In genomic region chr11:69160296-69161116, GRCh38 we compare ENCODE assay signal across 26 cellular contexts. TPM values are rescaled to one million over a fixed set of nuclear protein-coding genes. Genes with fewer than 3 reads are reported as not detected.
DNase-seq lines count a peak whose midpoint lies in the region; ATAC-seq, FAIRE-seq and TF ChIP-seq lines count a peak whose summit lies in the region.
"Had no signal": no experiment of that assay in that cellular context is flagged by ENCODE, and none has a peak within 500 bp of the region (broad histone marks: within the 10 kb centered on the region; RNA-seq: fewer than 3 reads in every experiment).

No MANE protein-coding gene starts in this region.

- H3K9ac ChIP-seq in astrocyte (ENCODE audit: low read length), result no peak overlapping the region
- H3K9ac ChIP-seq in neural progenitor cell, result no peak overlapping the region
- H3K9ac ChIP-seq in colonic mucosa (ENCODE audit: low read depth in 2 of 2, low read length in 2 of 2), result no peak overlapping the region

- intact Hi-C loops in left ventricle myocardium inferior (cut with micrococcal nuclease), result no loop called here
- intact Hi-C loops in Right ventricle myocardium inferior (cut with DNase I), result no loop called here
- intact Hi-C loops in colonic mucosa (cut with DNase I), result no loop called here

- H3K4me3 ChIP-seq in left ventricle myocardium inferior (no peak overlapping the region), astrocyte (ENCODE audit: insufficient read depth, low read depth, low read length) (no peak overlapping the region), neural progenitor cell (no peak overlapping the region), colonic mucosa (no peak overlapping the region)
- H3K4me3 ChIP-seq: GM23338 had no signal

- no peak overlapping the region for H3K27ac Mint-ChIP-seq in astrocyte (ENCODE audit: unreplicated experiment)
- no peak overlapping the region for H3K27ac Mint-ChIP-seq in neural progenitor cell
- H3K27ac Mint-ChIP-seq in stimulated activated effector memory CD8-positive, alpha-beta T cell treated with anti-CD3 and anti-CD28 coated beads, Interleukin-12 subunit alpha, Interleukin-12 subunit beta, amount 100 ng/mL, for 72 hours, result no peak overlapping the region
- H3K27ac Mint-ChIP-seq: CD8-positive, alpha-beta memory T cell; GM23338 had no signal

- TF ChIP-seq CTCF in left ventricle myocardium inferior (IDR thresholded peaks at IDR 0.05; ENCODE audit: borderline replicate concordance) (no peak), astrocyte (IDR thresholded peaks at IDR 0.05; ENCODE audit: insufficient read depth, low read depth, low read length) (no peak), neural progenitor cell (IDR thresholded peaks at IDR 0.05) (no peak), colonic mucosa (IDR thresholded peaks at IDR 0.05) (no peak)

- H3K9me3 ChIP-seq in left ventricle myocardium inferior (replicated peaks), result peaks cover 15% of the 10 kb centered on the region
- H3K9me3 ChIP-seq in astrocyte (ENCODE audit: insufficient read depth, low read depth, low read length), result no peaks in the 10 kb centered on the region
- H3K9me3 ChIP-seq in neural progenitor cell (ENCODE audit: low read depth), result no peaks in the 10 kb centered on the region
- no peaks in the 10 kb centered on the region for H3K9me3 ChIP-seq in colonic mucosa
- H3K9me3 ChIP-seq: BE2C had no signal

- H3K4me1 ChIP-seq in left ventricle myocardium inferior (peaks cover 50% of the 10 kb centered on the region), astrocyte (ENCODE audit: insufficient read depth, low read length) (peaks cover 15% of the 10 kb centered on the region), neural progenitor cell (peaks cover 20% of the 10 kb centered on the region), colonic mucosa (no peaks in the 10 kb centered on the region)

- peaks cover 14% of the 10 kb centered on the region for H3K9me3 Mint-ChIP-seq in astrocyte (ENCODE audit: unreplicated experiment)
- peaks cover 11% of the 10 kb centered on the region for H3K9me3 Mint-ChIP-seq in neural progenitor cell
- peaks cover 8% of the 10 kb centered on the region for H3K9me3 Mint-ChIP-seq in stimulated activated effector memory CD8-positive, alpha-beta T cell treated with anti-CD3 and anti-CD28 coated beads, Interleukin-12 subunit alpha, Interleukin-12 subunit beta, amount 100 ng/mL, for 72 hours

- H2AFZ ChIP-seq in astrocyte (ENCODE audit: low read depth, low read length) (peak overlapping the region; percentile 20), neural progenitor cell (replicated peaks) (no peak overlapping the region)
- H2AFZ ChIP-seq: GM23338 had no signal

- H3K4me1 Mint-ChIP-seq in astrocyte (ENCODE audit: low read depth, unreplicated experiment) (no peaks in the 10 kb centered on the region), neural progenitor cell (peaks cover 15% of the 10 kb centered on the region)
- H3K4me1 Mint-ChIP-seq in stimulated activated effector memory CD8-positive, alpha-beta T cell treated with anti-CD3 and anti-CD28 coated beads, Interleukin-12 subunit alpha, Interleukin-12 subunit beta, amount 100 ng/mL, for 72 hours, result peaks cover 5% of the 10 kb centered on the region
- H3K4me1 Mint-ChIP-seq: CD8-positive, alpha-beta memory T cell; GM23338 had no signal

- H3K79me2 ChIP-seq in astrocyte (ENCODE audit: insufficient read depth, low read length), result no peaks in the 10 kb centered on the region
- no peaks in the 10 kb centered on the region for H3K79me2 ChIP-seq in neural progenitor cell (ENCODE audit: low read depth)

- H4K20me1 ChIP-seq in astrocyte (ENCODE audit: insufficient read depth, low read length) (no peaks in the 10 kb centered on the region), neural progenitor cell (ENCODE audit: low read depth) (no peaks in the 10 kb centered on the region)

- H3K36me3 Mint-ChIP-seq in astrocyte (ENCODE audit: low read depth, unreplicated experiment) (peaks cover 3% of the 10 kb centered on the region), neural progenitor cell (peaks cover 4% of the 10 kb centered on the region)
- H3K36me3 Mint-ChIP-seq in stimulated activated effector memory CD8-positive, alpha-beta T cell treated with anti-CD3 and anti-CD28 coated beads, Interleukin-12 subunit alpha, Interleukin-12 subunit beta, amount 100 ng/mL, for 72 hours, result no peaks in the 10 kb centered on the region
- H3K36me3 Mint-ChIP-seq: CD8-positive, alpha-beta memory T cell had no signal

- H3K27me3 ChIP-seq in left ventricle myocardium inferior (ENCODE audit: low read depth), result no peaks in the 10 kb centered on the region
- no peaks in the 10 kb centered on the region for H3K27me3 ChIP-seq in astrocyte (ENCODE audit: insufficient read depth, low read length)
- H3K27me3 ChIP-seq in neural progenitor cell, result no peaks in the 10 kb centered on the region
- H3K27me3 ChIP-seq in colonic mucosa, result peaks cover 3% of the 10 kb centered on the region
- H3K27me3 ChIP-seq: BE2C had no signal

- no peak overlapping the region for H3K4me3 Mint-ChIP-seq in astrocyte (ENCODE audit: unreplicated experiment)
- peak overlapping the region; percentile 48 for H3K4me3 Mint-ChIP-seq in neural progenitor cell
- H3K4me3 Mint-ChIP-seq in stimulated activated effector memory CD8-positive, alpha-beta T cell treated with anti-CD3 and anti-CD28 coated beads, Interleukin-12 subunit alpha, Interleukin-12 subunit beta, amount 100 ng/mL, for 72 hours, result no peak overlapping the region
- H3K4me3 Mint-ChIP-seq: CD4-positive, CD25-positive, alpha-beta regulatory T cell; CD8-positive, alpha-beta memory T cell; GM23338 had no signal

- peaks cover 7% of the 10 kb centered on the region for H3F3A ChIP-seq in neural progenitor cell (ENCODE audit: low read depth)

- no peak for FAIRE-seq in astrocyte (lab: Jason Lieb, UNC)
- FAIRE-seq: A204.1, G401.6, GM12891, GM18507, H54 had no signal

- no peak overlapping the region for H3K4me2 ChIP-seq in astrocyte (ENCODE audit: low read length)
- H3K4me2 ChIP-seq in neural progenitor cell, result no peak overlapping the region
- H3K4me2 ChIP-seq: GM23338 had no signal

- ATAC-seq in Right ventricle myocardium inferior, result no peak
- no peak for ATAC-seq in stimulated activated effector memory CD8-positive, alpha-beta T cell treated with anti-CD3 and anti-CD28 coated beads, Interleukin-12 subunit alpha, Interleukin-12 subunit beta, amount 100 ng/mL, for 72 hours
- ATAC-seq: GM23338 had no signal

- DNase-seq in left ventricle myocardium inferior (no peak), Right ventricle myocardium inferior (ENCODE audit: missing footprints) (no peak), astrocyte (ENCODE audit: low read depth) (no peak), neural progenitor cell (ENCODE audit: low spot score) (no peak), colonic mucosa (no peak), cerebellum (ENCODE audit: low spot score) (no peak)
- no peak for DNase-seq in stimulated activated effector memory CD8-positive, alpha-beta T cell treated with anti-CD3 and anti-CD28 coated beads, Interleukin-12 subunit alpha, Interleukin-12 subunit beta, amount 100 ng/mL, for 72 hours (ENCODE audit: low spot score in 2 of 2)
- DNase-seq: ACHN; C1 segment of cervical spinal cord; CD4-positive, CD25-positive, alpha-beta regulatory T cell; COR-L47; DMS 273 treated with DMSO at 0.1 percent for 48 hours; DMS53; DND-41; EL; HCEC 1CT had no signal

- H3K27me3 Mint-ChIP-seq in astrocyte (ENCODE audit: low read depth, unreplicated experiment), result peaks cover 49% of the 10 kb centered on the region
- peaks cover 8% of the 10 kb centered on the region for H3K27me3 Mint-ChIP-seq in neural progenitor cell (ENCODE audit: insufficient read depth, low read depth)
- H3K27me3 Mint-ChIP-seq: CD4-positive, CD25-positive, alpha-beta regulatory T cell had no signal

- no peaks in the 10 kb centered on the region for H3K36me3 ChIP-seq in left ventricle myocardium inferior
- no peaks in the 10 kb centered on the region for H3K36me3 ChIP-seq in astrocyte (ENCODE audit: insufficient read depth, low read length)
- no peaks in the 10 kb centered on the region for H3K36me3 ChIP-seq in neural progenitor cell
- no peaks in the 10 kb centered on the region for H3K36me3 ChIP-seq in colonic mucosa
- H3K36me3 ChIP-seq: BE2C had no signal

- peak overlapping the region; percentile 52 for H3K27ac ChIP-seq in left ventricle myocardium inferior (replicated peaks)
- no peak overlapping the region for H3K27ac ChIP-seq in astrocyte (ENCODE audit: low read depth, low read length)
- H3K27ac ChIP-seq in neural progenitor cell, result no peak overlapping the region
- no peak overlapping the region for H3K27ac ChIP-seq in colonic mucosa
- H3K27ac ChIP-seq: HL-60 had no signal

RNA-seq across cellular contexts. Expression of gene SMIM38, which starts 4.8 kb away (rescaled TPM):
- not detected for total RNA-seq in left ventricle myocardium inferior
- total RNA-seq in Right ventricle myocardium inferior, result 0.11 TPM
- not detected in 2 replicates for total RNA-seq in astrocyte
- total RNA-seq in neural progenitor cell (ENCODE audit: low replicate concordance), result 1.5 and 2.0 TPM in 2 replicates
- under 1 TPM in 1 of 2 donors, not detected in 1; 0.10 TPM for total RNA-seq in colonic mucosa
- total RNA-seq in cerebellum, result 1.4 TPM
- total RNA-seq: HT1080 had no signal
